8 cellular contexts compared by ENCODE assay signal in genomic region chr17:80454557-80455327, GRCh38. TPM values are rescaled to one million over a fixed set of nuclear protein-coding genes. Genes with fewer than 3 reads are reported as not detected.
A peak's percentile ranks its signal among the peaks of the same experiment; 100 is the strongest.
DNase-seq lines count a peak whose midpoint lies in the region; ATAC-seq, FAIRE-seq and TF ChIP-seq lines count a peak whose summit lies in the region.

No MANE protein-coding gene starts in this region.

- FAIRE-seq in H1 (lab: Jason Lieb, UNC) = no peak

- no peaks in the 10 kb centered on the region for H3K79me2 ChIP-seq in H1 (ENCODE audit: control insufficient read depth in 1 of 2, insufficient read depth in 2 of 2, low read length in 2 of 2)
- no peaks in the 10 kb centered on the region for H3K79me2 ChIP-seq in mesendoderm (ENCODE audit: control insufficient read depth, insufficient read depth, low read length)

- H2AK5ac ChIP-seq in H1 (ENCODE audit: low read depth, low read length) (no peak overlapping the region), mesendoderm (ENCODE audit: low read length) (no peak overlapping the region)

- H2BK120ac ChIP-seq in H1 (replicated peaks; ENCODE audit: low read depth, low read length) (no peak overlapping the region), mesendoderm (ENCODE audit: low read depth, low read length) (no peak overlapping the region)

- H3K23ac ChIP-seq in H1 (ENCODE audit: insufficient read length) (no peak overlapping the region), mesendoderm (ENCODE audit: low read length) (peak overlapping the region; percentile 20)

- no peaks in the 10 kb centered on the region for H3K9me3 Mint-ChIP-seq in activated CD8-positive, alpha-beta memory T cell treated with anti-CD3 and anti-CD28 coated beads, Interleukin-2, amount 10 ng/mL, durations not matched to agents 7 days and 5 days (ENCODE audit: low read depth)

- 0 out of 2 replicates have a peak overlapping the region, but pooled peaks have one; percentile 60 for H2BK5ac ChIP-seq in H1 (ENCODE audit: low read depth, low read length)
- no peak overlapping the region for H2BK5ac ChIP-seq in mesendoderm (ENCODE audit: low read length)

- TF ChIP-seq POLR2A in H1 (IDR thresholded peaks at IDR 0.05; ENCODE audit: control extremely low read depth in 1 of 2, low read depth in 2 of 2, low read length in 2 of 2) = peak in 1 of 2 experiments; percentile 95; a peak in 2 of 3 replicates

- H4K20me1 ChIP-seq in H1 (replicated peaks in 1 of 2; ENCODE audit: control insufficient read depth in 1 of 2, insufficient read depth in 2 of 2, low read length in 2 of 2) = no peaks in the 10 kb centered on the region

- no peak overlapping the region for H2BK20ac ChIP-seq in H1 (ENCODE audit: low read length)

- no peak overlapping the region for H3K14ac ChIP-seq in H1 (ENCODE audit: insufficient read length)

- POLR2A ChIA-PET in H1 (lab: Charles Lee; ENCODE audit: partially characterized antibody) = interaction anchor here (0.7 to 3.8 kb wide), 22 partner anchors 8 to 515 kb away, joined by 3 to 35 read pairs (median 4); partner anchors contain the start of genes ENDOV, NPTX1 and RPTOR

- peak overlapping the region; percentile 96 for H3K27ac Mint-ChIP-seq in activated CD8-positive, alpha-beta memory T cell treated with anti-CD3 and anti-CD28 coated beads, Interleukin-2, amount 10 ng/mL, durations not matched to agents 7 days and 5 days

- peaks cover 0 to 7% (median 3%) of the 10 kb centered on the region in 4 experiments; a peak in 4 of 7 replicates for H3K4me1 ChIP-seq in H1 (replicated peaks in 1 of 4; ENCODE audit: control insufficient read depth in 3 of 4, insufficient read depth in 4 of 4, low read length in 3 of 4)
- H3K4me1 ChIP-seq in mesendoderm (ENCODE audit: control insufficient read depth, low read depth, low read length) = peaks cover 1% of the 10 kb centered on the region

- TF ChIP-seq CTCF in H1 (IDR thresholded peaks at IDR 0.05; ENCODE audit: control extremely low read depth in 1 of 3, insufficient read depth in 1 of 3, low read depth in 1 of 3, low read length in 3 of 3) = no peak

- peaks cover 40% of the 10 kb centered on the region for H3K4me1 Mint-ChIP-seq in activated CD8-positive, alpha-beta memory T cell treated with anti-CD3 and anti-CD28 coated beads, Interleukin-2, amount 10 ng/mL, durations not matched to agents 7 days and 5 days

- H4K8ac ChIP-seq in H1 (ENCODE audit: extremely low read depth, insufficient read depth, low read length) (peak overlapping the region; percentile 98), mesendoderm (ENCODE audit: low read depth, low read length) (peak overlapping the region; percentile 98)

- peak overlapping the region; percentile 87 for H4K5ac ChIP-seq in H1 (ENCODE audit: insufficient read length, low read depth, low read length)
- H4K5ac ChIP-seq in mesendoderm (ENCODE audit: low read length) = no peak overlapping the region

- no peak overlapping the region for H2BK12ac ChIP-seq in H1 (ENCODE audit: low read depth, low read length)

- H3K79me1 ChIP-seq in H1 (ENCODE audit: low read depth, low read length) = no peaks in the 10 kb centered on the region
- H3K79me1 ChIP-seq in mesendoderm (ENCODE audit: low read length) = no peaks in the 10 kb centered on the region

- H2BK15ac ChIP-seq in H1 (ENCODE audit: low read length) = no peak overlapping the region
- H2BK15ac ChIP-seq in mesendoderm (replicated peaks; ENCODE audit: low read depth) = no peak overlapping the region

- peak overlapping the region; percentile 73 for H4K91ac ChIP-seq in H1 (replicated peaks; ENCODE audit: insufficient read length, low read length)

- peak overlapping the region; percentile 76 to 97 for H3K4me2 ChIP-seq in H1 (ENCODE audit: insufficient read depth in 1 of 2, low read depth in 2 of 2, low read length in 2 of 2)
- peak overlapping the region; percentile 92 for H3K4me2 ChIP-seq in mesendoderm (ENCODE audit: low read length)

- peak overlapping the region; percentile 89 for H3K4me3 Mint-ChIP-seq in activated CD8-positive, alpha-beta memory T cell treated with anti-CD3 and anti-CD28 coated beads, Interleukin-2, amount 10 ng/mL, durations not matched to agents 7 days and 5 days

- CTCF ChIA-PET in activated CD8-positive, alpha-beta memory T cell treated with anti-CD3 and anti-CD28 coated beads, Interleukin-2, amount 10 ng/mL, durations not matched to agents 7 days and 5 days (lab: Charles Lee) = interaction anchor here (0.8 to 1.8 kb wide), 14 partner anchors 10 to 768 kb away, joined by 3 to 14 read pairs (median 3); partner anchors contain the start of genes CEP131, GAA and RPTOR
- CTCF ChIA-PET in H1 (lab: Charles Lee; ENCODE audit: partially characterized antibody) = interaction anchor here (0.7 to 2.3 kb wide), 8 partner anchors 10 to 198 kb away, joined by 3 to 6 read pairs (median 4); no protein-coding TSS in a partner anchor

- peak; percentile 80 for ATAC-seq in GM21367 (IDR thresholded peaks at IDR 0.05; ENCODE audit: unreplicated experiment)
- ATAC-seq in activated CD8-positive, alpha-beta memory T cell treated with anti-CD3 and anti-CD28 coated beads, Interleukin-2, amount 10 ng/mL, durations not matched to agents 7 days and 5 days = peak; percentile 93

- H3K27ac ChIP-seq in H1 (ENCODE audit: low read depth, low read length) = peak overlapping the region; percentile 84
- peak overlapping the region; percentile 78 for H3K27ac ChIP-seq in mesendoderm (ENCODE audit: low read depth, low read length)

- H3K4ac ChIP-seq in H1 (replicated peaks; ENCODE audit: insufficient read length, low read depth, low read length) (peak overlapping the region; percentile 81), mesendoderm (ENCODE audit: low read depth, low read length) (peak overlapping the region; percentile 76)

- TF ChIP-seq RAD21 in H1 (IDR thresholded peaks at IDR 0.05 in 1 of 2, conservative IDR thresholded peaks at IDR 0.05 in 1 of 2; ENCODE audit: low read depth in 2 of 2, low read length in 2 of 2) = 0 out of 4 replicates have a peak, but pooled peaks of 1 of the 2 experiments have one; percentile 4

- no peaks in the 10 kb centered on the region for H3K36me3 Mint-ChIP-seq in activated CD8-positive, alpha-beta memory T cell treated with anti-CD3 and anti-CD28 coated beads, Interleukin-2, amount 10 ng/mL, durations not matched to agents 7 days and 5 days

- H3K23me2 ChIP-seq in H1 (ENCODE audit: low read depth, low read length) = peaks cover 8% of the 10 kb centered on the region

- peak overlapping the region; percentile 90 to 93 (median 92) for H3K9ac ChIP-seq in H1 (replicated peaks in 1 of 4; ENCODE audit: extremely low read depth in 1 of 4, low read depth in 3 of 4, low read length in 3 of 4)
- peak overlapping the region; percentile 98 for H3K9ac ChIP-seq in mesendoderm (ENCODE audit: low read length)

- H3K18ac ChIP-seq in H1 (ENCODE audit: extremely low read depth, low read length) (peak overlapping the region; percentile 90), mesendoderm (ENCODE audit: low read length) (peak overlapping the region; percentile 85)

- H3K56ac ChIP-seq in H1 (replicated peaks; ENCODE audit: insufficient read length, low read depth, low read length) (peak overlapping the region; percentile 84), mesendoderm (ENCODE audit: low read length) (peak overlapping the region; percentile 99)

- H3K36me3 ChIP-seq in H1 (ENCODE audit: control insufficient read depth in 2 of 4, insufficient read depth in 4 of 4, low read length in 3 of 4) = no peaks in the 10 kb centered on the region
- no peaks in the 10 kb centered on the region for H3K36me3 ChIP-seq in mesendoderm (ENCODE audit: control insufficient read depth, insufficient read depth, low read length)

- no peak; a peak in 1 of 3 replicates for TF ChIP-seq EP300 in H1 (IDR thresholded peaks at IDR 0.05; ENCODE audit: borderline replicate concordance in 1 of 2, low read depth in 2 of 2, low read length in 2 of 2)

- H3K9me3 ChIP-seq in H1 (ENCODE audit: insufficient read depth in 2 of 2, low read depth in 1 of 2, low read length in 1 of 2) = no peaks in the 10 kb centered on the region

- H3K27me3 ChIP-seq in H1 (replicated peaks in 1 of 4; ENCODE audit: control insufficient read depth in 3 of 4, extremely low read depth in 1 of 4, insufficient read depth in 3 of 4, low read length in 3 of 4) = peaks cover 0 to 13% (median 9%) of the 10 kb centered on the region in 4 experiments; a peak in 5 of 7 replicates
- H3K27me3 ChIP-seq in mesendoderm (ENCODE audit: insufficient read depth, low read length, poor library complexity) = no peaks in the 10 kb centered on the region

- H2AFZ ChIP-seq in H1 (ENCODE audit: low read length) = no peak overlapping the region

- DNase-seq in COR-L47 (lab: John Stamatoyannopoulos, UW) (peak; percentile 97), HT1080 (ENCODE audit: low read depth) (peak; percentile 96), NOMO-1 (lab: John Stamatoyannopoulos, UW; ENCODE audit: unreplicated experiment in 2 of 2) (peak; percentile 93 to 98), H1 (ENCODE audit: low read depth in 1 of 2, low spot score in 2 of 2) (peak; percentile 86 to 93), mesendoderm (peak; percentile 96)
- DNase-seq in activated CD8-positive, alpha-beta memory T cell treated with anti-CD3 and anti-CD28 coated beads, Interleukin-2, amount 10 ng/mL, durations not matched to agents 7 days and 5 days = peak; percentile 97
- DNase-seq in stimulated activated CD8-positive, alpha-beta memory T cell treated with anti-CD3 and anti-CD28 coated beads, Interleukin-12 subunit alpha, Interleukin-12 subunit beta, amount 100 ng/mL, for 4 hours (ENCODE audit: low read depth) = peak; percentile 93

- peaks cover 15% of the 10 kb centered on the region for H3K27me3 Mint-ChIP-seq in activated CD8-positive, alpha-beta memory T cell treated with anti-CD3 and anti-CD28 coated beads, Interleukin-2, amount 10 ng/mL, durations not matched to agents 7 days and 5 days

- H3K4me3 ChIP-seq in H1 (ENCODE audit: extremely low read depth in 1 of 4, insufficient read depth in 2 of 4, low read depth in 3 of 4, low read length in 4 of 4) (peak overlapping the region; percentile 76 to 81 (median 78)), mesendoderm (ENCODE audit: low read length) (peak overlapping the region; percentile 83)

- 2% methylated on average over 32 of the region's 87 CpGs; no CpG with 5 or more reads in 1 of the 2 experiments for WGBS in H1 (ENCODE audit: extremely low coverage in 1 of 2, insufficient coverage in 1 of 2, insufficient read length in 1 of 2, insufficient replicate concordance in 2 of 2, low coverage in 1 of 2, low lambda C conversion rate in 2 of 2, missing lambda C conversion rate in 1 of 2), 2 experiments
- no CpG with 5 or more reads among the region's 87 CpGs for WGBS in mesendoderm (ENCODE audit: extremely low coverage, insufficient coverage, low lambda C conversion rate)

RNA-seq across cellular contexts. Expression of gene NPTX1, which starts 21.7 kb away (rescaled TPM):
- 0.84 and 1.4 TPM in 2 replicates for total RNA-seq in HT1080 (2014; rRNA removed; shearing (Covaris generic))
- polyA plus RNA-seq in HT1080 (2015; cell fraction: cytosol; rRNA removed) = 1.2 and 1.6 TPM in 2 replicates
- polyA plus RNA-seq in HT1080 (2015; cell fraction: nucleus; rRNA removed) = 1.1 and 1.6 TPM in 2 replicates
- 1 to 10 TPM; 8.0 to 9.3 TPM for total RNA-seq in activated CD8-positive, alpha-beta memory T cell treated with anti-CD3 and anti-CD28 coated beads, Interleukin-2, amount 10 ng/mL, durations not matched to agents 7 days and 5 days
- total RNA-seq in H1 (2021; fragmentation: NEBNext Ultra II Directional; extraction: Animal tissue kit (Norgen Biotek cat#: 25700)) = 12.0 and 14.8 TPM in 2 replicates
- polyA plus RNA-seq in H1 (2011; rRNA removed) = 17.9 and 35.0 TPM in 2 replicates
- 23.1 TPM for polyA plus RNA-seq in H1 (2011; cell fraction: cytosol; rRNA removed)
- polyA plus RNA-seq in H1 (2011; cell fraction: nucleus; rRNA removed) = 54.8 TPM
- polyA plus RNA-seq in H1 (2012, experiment 1 of 2) = 10.6 to 21.0 TPM (median 15.1 TPM) in 4 replicates
- polyA plus RNA-seq in H1 (2012, experiment 2 of 2) = 7.3 TPM
- polyA plus RNA-seq in H1 (2013, experiment 1 of 2) = 3.9 TPM
- 3.1 TPM for polyA plus RNA-seq in H1 (2013, experiment 2 of 2)
- 12.1 and 20.6 TPM in 2 replicates for polyA minus RNA-seq in H1 (2011; rRNA and poly(A)+ RNA removed)
- 21.1 TPM for polyA minus RNA-seq in H1 (2011; cell fraction: cytosol; rRNA and poly(A)+ RNA removed)
- polyA minus RNA-seq in H1 (2011; cell fraction: nucleus; rRNA and poly(A)+ RNA removed) = 22.5 TPM
- polyA plus RNA-seq in mesendoderm (2013, experiment 1 of 2) = 0.13 TPM
- 0.17 TPM for polyA plus RNA-seq in mesendoderm (2013, experiment 2 of 2)

RNA-seq across cellular contexts. Expression of gene ENDOV, which starts 39.8 kb away (rescaled TPM):
- 15.2 and 18.4 TPM in 2 replicates for total RNA-seq in HT1080 (2014; rRNA removed; shearing (Covaris generic))
- polyA plus RNA-seq in HT1080 (2015; cell fraction: cytosol; rRNA removed) = 22.8 and 25.4 TPM in 2 replicates
- 32.9 and 37.7 TPM in 2 replicates for polyA plus RNA-seq in HT1080 (2015; cell fraction: nucleus; rRNA removed)
- 10 to 100 TPM; 15.1 to 18.4 TPM for total RNA-seq in activated CD8-positive, alpha-beta memory T cell treated with anti-CD3 and anti-CD28 coated beads, Interleukin-2, amount 10 ng/mL, durations not matched to agents 7 days and 5 days
- 10.5 and 10.6 TPM in 2 replicates for total RNA-seq in H1 (2021; fragmentation: NEBNext Ultra II Directional; extraction: Animal tissue kit (Norgen Biotek cat#: 25700))
- polyA plus RNA-seq in H1 (2011; rRNA removed) = 13.3 and 19.4 TPM in 2 replicates
- 17.2 TPM for polyA plus RNA-seq in H1 (2011; cell fraction: cytosol; rRNA removed)
- polyA plus RNA-seq in H1 (2011; cell fraction: nucleus; rRNA removed) = 39.0 TPM
- 12.9 to 17.5 TPM (median 15.4 TPM) in 4 replicates for polyA plus RNA-seq in H1 (2012, experiment 1 of 2)
- 12.5 TPM for polyA plus RNA-seq in H1 (2012, experiment 2 of 2)
- 10.3 TPM for polyA plus RNA-seq in H1 (2013, experiment 1 of 2)
- 8.8 TPM for polyA plus RNA-seq in H1 (2013, experiment 2 of 2)
- 9.3 and 10.1 TPM in 2 replicates for polyA minus RNA-seq in H1 (2011; rRNA and poly(A)+ RNA removed)
- polyA minus RNA-seq in H1 (2011; cell fraction: cytosol; rRNA and poly(A)+ RNA removed) = 9.8 TPM
- 13.9 TPM for polyA minus RNA-seq in H1 (2011; cell fraction: nucleus; rRNA and poly(A)+ RNA removed)
- 4.7 TPM for polyA plus RNA-seq in mesendoderm (2013, experiment 1 of 2)
- polyA plus RNA-seq in mesendoderm (2013, experiment 2 of 2) = 5.3 TPM

Comparison
In these comparisons a context has a peak if more than half of its experiments do, and no peak if none do; other contexts are left out.
1. Peak in every context shown above with its lines: DNase-seq, ATAC-seq, H3K4me3 ChIP-seq and H3K27ac ChIP-seq.